Comparison of ENCODE assay signal across 11 cellular contexts in the genomic region with DNA sequence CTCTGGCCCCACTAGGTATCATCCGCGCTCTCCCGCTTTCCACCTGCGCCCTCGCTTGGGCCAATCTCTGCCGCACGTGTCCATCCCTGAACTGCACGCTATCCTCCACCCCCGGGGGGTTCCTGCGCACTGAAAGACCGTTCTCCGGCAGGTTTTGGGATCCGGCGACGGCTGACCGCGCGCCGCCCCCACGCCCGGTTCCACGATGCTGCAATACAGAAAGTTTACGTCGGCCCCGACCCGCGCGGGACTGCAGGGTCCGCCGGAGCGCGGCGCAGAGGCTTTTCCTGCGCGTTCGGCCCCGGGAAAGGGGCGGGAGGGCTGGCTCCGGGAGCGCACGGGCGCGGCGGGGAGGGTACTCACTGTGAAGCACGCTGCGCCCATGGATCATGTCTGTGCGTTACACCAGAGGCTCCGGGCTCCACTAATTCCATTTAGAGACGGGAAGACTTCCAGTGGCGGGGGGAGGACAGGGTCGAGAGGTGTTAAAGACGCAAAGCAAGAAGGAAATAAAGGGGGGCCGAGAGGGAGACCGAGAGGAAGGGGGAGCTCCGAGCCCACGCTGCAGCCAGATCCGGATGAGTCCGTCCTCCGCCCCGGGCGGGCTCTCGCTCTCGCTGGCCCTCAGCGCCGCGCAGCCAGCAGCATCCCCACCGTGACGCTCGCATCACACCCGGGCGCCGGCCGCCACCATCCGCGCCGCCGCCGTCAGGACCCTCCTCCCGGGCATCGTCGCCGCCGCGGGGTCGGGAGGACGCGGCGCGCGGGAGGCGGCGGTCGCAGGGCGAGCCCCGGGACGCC. TPM values are rescaled to one million over a fixed set of nuclear protein-coding genes. Genes with fewer than 3 reads are reported as not detected.
DNase-seq lines count a peak whose midpoint lies in the region; TF ChIP-seq lines count a peak whose summit lies in the region.
"Had no signal": no experiment of that assay in that cellular context is flagged by ENCODE, and none has a peak within 500 bp of the region (broad histone marks: within the 10 kb centered on the region; RNA-seq: fewer than 3 reads in every experiment).

No MANE protein-coding gene starts in this region.

- no peak for TF ChIP-seq CTCF in foreskin fibroblast (IDR thresholded peaks at IDR 0.05; ENCODE audit: low read depth, low read length)
- TF ChIP-seq CTCF in transverse colon (IDR thresholded peaks at IDR 0.05): no peak

- H3K36me3 Mint-ChIP-seq in CD4-positive, alpha-beta memory T cell: no peaks in the 10 kb centered on the region
- H3K36me3 Mint-ChIP-seq in activated CD4-positive, alpha-beta T cell treated with anti-CD3 and anti-CD28 coated beads, Interleukin-2, amount 10 ng/mL, durations not matched to agents 7 days and 5 days (ENCODE audit: low read depth): no peaks in the 10 kb centered on the region
- H3K36me3 Mint-ChIP-seq: CD4-positive, CD25-positive, alpha-beta regulatory T cell had no signal

- peaks cover 0 to 4% (median 3%) of the 10 kb centered on the region in 4 donors for H3K4me1 Mint-ChIP-seq in CD4-positive, alpha-beta memory T cell
- no peaks in the 10 kb centered on the region for H3K4me1 Mint-ChIP-seq in activated CD4-positive, alpha-beta T cell treated with anti-CD3 and anti-CD28 coated beads, Interleukin-2, amount 10 ng/mL, durations not matched to agents 7 days and 5 days

- H3K27ac Mint-ChIP-seq in CD4-positive, alpha-beta memory T cell: no peak overlapping the region
- H3K27ac Mint-ChIP-seq in activated CD4-positive, alpha-beta T cell treated with anti-CD3 and anti-CD28 coated beads, Interleukin-2, amount 10 ng/mL, durations not matched to agents 7 days and 5 days: no peak overlapping the region
- H3K27ac Mint-ChIP-seq: CD4-positive, CD25-positive, alpha-beta regulatory T cell had no signal

- H3K27me3 ChIP-seq in subcutaneous abdominal adipose tissue (ENCODE audit: control insufficient read depth in 5 of 5, insufficient read depth in 4 of 5, low read length in 5 of 5) (peaks cover 7 to 26% (median 18%) of the 10 kb centered on the region in 5 donors), transverse colon (peaks cover 41% of the 10 kb centered on the region)
- H3K27me3 ChIP-seq in CD4-positive, alpha-beta memory T cell (ENCODE audit: insufficient read depth, low read length): no peaks in the 10 kb centered on the region

- peaks cover 13 to 14% of the 10 kb centered on the region in 2 donors for H3K27me3 Mint-ChIP-seq in CD4-positive, alpha-beta memory T cell
- peaks cover 30% of the 10 kb centered on the region for H3K27me3 Mint-ChIP-seq in activated CD4-positive, alpha-beta T cell treated with anti-CD3 and anti-CD28 coated beads, Interleukin-2, amount 10 ng/mL, durations not matched to agents 7 days and 5 days

- H3K4me3 ChIP-seq in foreskin fibroblast (ENCODE audit: low read depth in 1 of 2, low read length in 2 of 2) (peak overlapping the region; percentile 36 to 38), subcutaneous abdominal adipose tissue (ENCODE audit: low read depth in 1 of 5, low read length in 5 of 5) (peak overlapping the region in 3 of 5 donors; percentile 57 to 63 (median 59)), transverse colon (peak overlapping the region in 1 of 4 donors; percentile 16)
- no peak overlapping the region for H3K4me3 ChIP-seq in CD4-positive, alpha-beta memory T cell (ENCODE audit: low read length in 2 of 2)
- H3K4me3 ChIP-seq: body of pancreas had no signal

- H3K36me3 ChIP-seq in subcutaneous abdominal adipose tissue (ENCODE audit: control insufficient read depth in 5 of 5, insufficient read depth in 5 of 5, low read length in 5 of 5): no peaks in the 10 kb centered on the region
- no peaks in the 10 kb centered on the region for H3K36me3 ChIP-seq in transverse colon
- H3K36me3 ChIP-seq in CD4-positive, alpha-beta memory T cell (ENCODE audit: insufficient read depth, low read length): no peaks in the 10 kb centered on the region

- intact Hi-C loops in transverse colon (cut with DNase I; ENCODE audit: low total_unique reads): no loop called here
- intact Hi-C loops in CD4-positive, alpha-beta memory T cell (cut with micrococcal nuclease): no loop called here

- no peak overlapping the region for H3K27ac ChIP-seq in subcutaneous abdominal adipose tissue (ENCODE audit: low read depth, low read length)
- H3K27ac ChIP-seq in transverse colon: no peak overlapping the region
- H3K27ac ChIP-seq in CD4-positive, alpha-beta memory T cell (ENCODE audit: low read depth, low read length): no peak overlapping the region
- H3K27ac ChIP-seq: body of pancreas had no signal

- POLR2A ChIA-PET in CD4-positive, alpha-beta memory T cell (lab: Charles Lee; ENCODE audit: partially characterized antibody): no interaction called here
- POLR2A ChIA-PET in activated CD4-positive, alpha-beta T cell treated with anti-CD3 and anti-CD28 coated beads, Interleukin-2, amount 10 ng/mL, durations not matched to agents 7 days and 5 days (lab: Charles Lee): no interaction called here

- WGBS in transverse colon (ENCODE audit: low coverage in 1 of 2), 2 donors: 6 to 34% methylated on average over 7 to 66 of the region's 96 CpGs

- no peaks in the 10 kb centered on the region for H3K9me3 ChIP-seq in subcutaneous abdominal adipose tissue (ENCODE audit: control insufficient read depth in 5 of 5, low read length in 5 of 5)
- H3K9me3 ChIP-seq in transverse colon: no peaks in the 10 kb centered on the region
- no peaks in the 10 kb centered on the region for H3K9me3 ChIP-seq in CD4-positive, alpha-beta memory T cell (ENCODE audit: control insufficient read depth in 1 of 2, low read length in 2 of 2)
- H3K9me3 ChIP-seq: body of pancreas had no signal

- in situ Hi-C loops in transverse colon (cut with MboI; ENCODE audit: low pct_ligation_motif_present in 1 of 4, low pct_unique_long_range_greater_than_20kb in 1 of 4, low sequenced_read_pairs in 3 of 4): no loop called here

- H3K9ac ChIP-seq in subcutaneous abdominal adipose tissue (ENCODE audit: low read length in 5 of 5): no peak overlapping the region

- CTCF ChIA-PET in CD4-positive, alpha-beta memory T cell (lab: Charles Lee; ENCODE audit: partially characterized antibody): no interaction called here
- CTCF ChIA-PET in activated CD4-positive, alpha-beta T cell treated with anti-CD3 and anti-CD28 coated beads, Interleukin-2, amount 10 ng/mL, durations not matched to agents 7 days and 5 days (lab: Charles Lee): no interaction called here

- no peak for TF ChIP-seq POLR2A in transverse colon (IDR thresholded peaks at IDR 0.05)

- H3K4me1 ChIP-seq in subcutaneous abdominal adipose tissue (ENCODE audit: control insufficient read depth in 5 of 5, insufficient read depth in 5 of 5, low read length in 5 of 5): peaks cover 0 to 23% (median 19%) of the 10 kb centered on the region in 5 donors
- no peaks in the 10 kb centered on the region for H3K4me1 ChIP-seq in transverse colon
- no peaks in the 10 kb centered on the region for H3K4me1 ChIP-seq in CD4-positive, alpha-beta memory T cell (ENCODE audit: insufficient read depth, low read length)

- no peak overlapping the region for H3K4me3 Mint-ChIP-seq in CD4-positive, alpha-beta memory T cell
- no peak overlapping the region for H3K4me3 Mint-ChIP-seq in activated CD4-positive, alpha-beta T cell treated with anti-CD3 and anti-CD28 coated beads, Interleukin-2, amount 10 ng/mL, durations not matched to agents 7 days and 5 days
- H3K4me3 Mint-ChIP-seq: CD4-positive, CD25-positive, alpha-beta regulatory T cell had no signal

- TF ChIP-seq EP300 in transverse colon (IDR thresholded peaks at IDR 0.05; ENCODE audit: low read depth): no peak

- peak; percentile 1 for DNase-seq in NK-92 treated with Interleukin-12 subunit alpha and Interleukin-12 subunit beta, amount 100 ng/mL, for 24 hours (lab: John Stamatoyannopoulos, UW)
- DNase-seq in NK-92 (lab: John Stamatoyannopoulos, UW; ENCODE audit: unreplicated experiment): no peak
- peak; percentile 16 for DNase-seq in NCI-H510A (lab: John Stamatoyannopoulos, UW)
- DNase-seq in foreskin fibroblast: peak in 1 of 2 donors; percentile 32
- DNase-seq in transverse colon: no peak
- DNase-seq in CD4-positive, alpha-beta memory T cell: no peak
- DNase-seq in activated CD4-positive, alpha-beta T cell treated with anti-CD3 and anti-CD28 coated beads, Interleukin-2, amount 10 ng/mL, durations not matched to agents 7 days and 5 days: no peak
- DNase-seq: body of pancreas; CD4-positive, CD25-positive, alpha-beta regulatory T cell had no signal

- H3K9me3 Mint-ChIP-seq in CD4-positive, alpha-beta memory T cell: peaks cover 0 to 18% (median 7%) of the 10 kb centered on the region in 8 donors
- H3K9me3 Mint-ChIP-seq in activated CD4-positive, alpha-beta T cell treated with anti-CD3 and anti-CD28 coated beads, Interleukin-2, amount 10 ng/mL, durations not matched to agents 7 days and 5 days: no peaks in the 10 kb centered on the region

RNA-seq across cellular contexts. Expression of a gene that starts 0.7 kb away (rescaled TPM):
- total RNA-seq in transverse colon: under 1 TPM in 1 of 4 donors, not detected in 3; 0.95 TPM
- total RNA-seq in CD4-positive, alpha-beta memory T cell: not detected
- polyA plus RNA-seq in CD4-positive, alpha-beta memory T cell: not detected
- total RNA-seq in activated CD4-positive, alpha-beta T cell treated with anti-CD3 and anti-CD28 coated beads, Interleukin-2, amount 10 ng/mL, durations not matched to agents 7 days and 5 days: not detected
- total RNA-seq: body of pancreas; CD4-positive, CD25-positive, alpha-beta regulatory T cell; LHCN-M2 had no signal
- polyA plus RNA-seq: CD4-positive, CD25-positive, alpha-beta regulatory T cell had no signal

Comparison
In these comparisons a context has a peak if more than half of its experiments do, and no peak if none do; other contexts are left out.
1. DNase-seq: peak in NK-92 treated with Interleukin-12 subunit alpha and Interleukin-12 subunit beta, amount 100 ng/mL, for 24 hours (single experiment) and NCI-H510A (single experiment); none in NK-92 (single experiment), transverse colon (single experiment), CD4-positive, alpha-beta memory T cell (0 of 5) and activated CD4-positive, alpha-beta T cell treated with anti-CD3 and anti-CD28 coated beads, Interleukin-2, amount 10 ng/mL, durations not matched to agents 7 days and 5 days (single experiment).
2. H3K4me3 ChIP-seq: peak in foreskin fibroblast (2 of 2) and subcutaneous abdominal adipose tissue (3 of 5); none in CD4-positive, alpha-beta memory T cell (0 of 2).